Comparison of ENCODE assay signal across 16 cellular contexts in genomic region chrX:38896724-38897298, GRCh38.
DNase-seq lines count a peak whose midpoint lies in the region; ATAC-seq and TF ChIP-seq lines count a peak whose summit lies in the region.
"Had no signal": no experiment of that assay in that cellular context is flagged by ENCODE, and none has a peak within 500 bp of the region (broad histone marks: within the 10 kb centered on the region; RNA-seq: fewer than 3 reads in every experiment).

No MANE protein-coding gene starts in this region.

- TF ChIP-seq POLR2A in suprapubic skin (IDR thresholded peaks at IDR 0.05) = no peak

- no peaks in the 10 kb centered on the region for H3K9me3 ChIP-seq in suprapubic skin
- H3K9me3 ChIP-seq: right atrium auricular region had no signal

- no peak for TF ChIP-seq EP300 in suprapubic skin (IDR thresholded peaks at IDR 0.05)

- H3K27me3 ChIP-seq in suprapubic skin = no peaks in the 10 kb centered on the region
- H3K27me3 ChIP-seq: right atrium auricular region had no signal

- H3K36me3 Mint-ChIP-seq in progenitor cell of endocrine pancreas (ENCODE audit: insufficient read depth) = no peaks in the 10 kb centered on the region
- H3K36me3 Mint-ChIP-seq: activated CD4-positive, alpha-beta memory T cell treated with anti-CD3 and anti-CD28 coated beads for 36 hours; type B pancreatic cell had no signal

- H3K4me3 ChIP-seq in suprapubic skin = no peak overlapping the region
- H3K4me3 ChIP-seq: right atrium auricular region had no signal

- DNase-seq in OCI-M1 (lab: John Stamatoyannopoulos, UW) (peak; percentile 4), suprapubic skin (ENCODE audit: low spot score in 2 of 2) (no peak), SIG-M5 treated with dmso at 0.1 percent for 504 hours (lab: John Stamatoyannopoulos, UW; ENCODE audit: unreplicated experiment) (no peak), GOT3 (lab: John Stamatoyannopoulos, UW) (no peak), progenitor cell of endocrine pancreas (ENCODE audit: low spot score, unreplicated experiment) (no peak)
- DNase-seq: activated CD4-positive, alpha-beta memory T cell treated with anti-CD3 and anti-CD28 coated beads for 36 hours; activated naive CD4-positive, alpha-beta T cell treated with Interleukin-2 at 50 U/mL for 16 hours; DMS 273 treated with DMSO at 0.1 percent for 48 hours; effector CD4-positive, alpha-beta T cell; NCI-H1092 had no signal

- H3K27me3 Mint-ChIP-seq in progenitor cell of endocrine pancreas = no peaks in the 10 kb centered on the region
- H3K27me3 Mint-ChIP-seq: activated CD4-positive, alpha-beta memory T cell treated with anti-CD3 and anti-CD28 coated beads for 36 hours; type B pancreatic cell had no signal

- H3K9me3 Mint-ChIP-seq in progenitor cell of endocrine pancreas (ENCODE audit: low read depth) = peaks cover 31% of the 10 kb centered on the region
- H3K9me3 Mint-ChIP-seq: activated CD4-positive, alpha-beta memory T cell treated with anti-CD3 and anti-CD28 coated beads for 36 hours had no signal

- H3K4me1 ChIP-seq in suprapubic skin = no peaks in the 10 kb centered on the region
- H3K4me1 ChIP-seq: right atrium auricular region had no signal

- ATAC-seq in GM18508 (IDR thresholded peaks at IDR 0.05; ENCODE audit: insufficient read depth, unreplicated experiment) = peak; percentile 60
- peak; percentile 57 for ATAC-seq in GM19467 (IDR thresholded peaks at IDR 0.05; ENCODE audit: unreplicated experiment)
- peak; percentile 53 for ATAC-seq in HG02943 (IDR thresholded peaks at IDR 0.05; ENCODE audit: low read depth, unreplicated experiment)

- H3K27ac ChIP-seq in suprapubic skin = no peak overlapping the region
- H3K27ac ChIP-seq: right atrium auricular region had no signal

- peaks cover 28% of the 10 kb centered on the region for H3K4me1 Mint-ChIP-seq in progenitor cell of endocrine pancreas (ENCODE audit: low read depth)

- no peak overlapping the region for H3K4me3 Mint-ChIP-seq in progenitor cell of endocrine pancreas (ENCODE audit: low read depth)
- H3K4me3 Mint-ChIP-seq: activated CD4-positive, alpha-beta memory T cell treated with anti-CD3 and anti-CD28 coated beads for 36 hours; nephron; type B pancreatic cell had no signal

- WGBS in suprapubic skin = 70% methylated on average over 4 of the region's 4 CpGs

- no peaks in the 10 kb centered on the region for H3K36me3 ChIP-seq in suprapubic skin
- H3K36me3 ChIP-seq: right atrium auricular region had no signal

- no peak for TF ChIP-seq CTCF in suprapubic skin (IDR thresholded peaks at IDR 0.05)
- TF ChIP-seq CTCF in progenitor cell of endocrine pancreas (IDR thresholded peaks at IDR 0.05; ENCODE audit: unreplicated experiment) = no peak

- H3K27ac Mint-ChIP-seq in progenitor cell of endocrine pancreas = no peak overlapping the region
- H3K27ac Mint-ChIP-seq: activated CD4-positive, alpha-beta memory T cell treated with anti-CD3 and anti-CD28 coated beads for 36 hours; nephron; type B pancreatic cell had no signal
